Comparison of ENCODE assay signal across 17 cellular contexts in the genomic region with DNA sequence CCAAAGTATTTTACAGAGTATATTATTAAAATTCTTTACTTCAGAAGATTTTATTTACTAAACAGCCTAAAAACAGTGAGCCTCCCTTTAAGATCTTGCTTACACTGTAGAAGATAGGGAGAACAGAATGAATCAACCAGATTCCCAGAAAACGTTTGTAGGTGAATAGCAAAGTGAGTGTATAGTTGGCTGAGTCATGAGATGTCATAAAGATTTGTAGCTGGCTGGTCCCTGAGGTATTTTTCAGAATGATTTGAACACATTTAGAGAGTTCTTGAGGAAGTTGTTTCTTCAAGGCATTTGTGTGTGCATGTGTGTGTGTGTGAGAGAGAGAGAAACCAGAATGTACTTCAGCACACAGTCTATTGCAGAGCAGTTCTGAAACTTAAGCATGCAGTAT.
A peak's percentile ranks its signal among the peaks of the same experiment; 100 is the strongest.
DNase-seq lines count a peak whose midpoint lies in the region; FAIRE-seq and TF ChIP-seq lines count a peak whose summit lies in the region.
"Had no signal": no experiment of that assay in that cellular context is flagged by ENCODE, and none has a peak within 500 bp of the region (broad histone marks: within the 10 kb centered on the region; RNA-seq: fewer than 3 reads in every experiment).

No MANE protein-coding gene starts in this region.

- peak overlapping the region; percentile 20 for H3K4me2 ChIP-seq in smooth muscle cell

- DNase-seq in H4 (ENCODE audit: low spot score) (peak; percentile 19), RCC 7860 (ENCODE audit: low spot score) (no peak), fibroblast of gingiva (ENCODE audit: low read depth) (peak; percentile 0), smooth muscle cell (lab: John Stamatoyannopoulos, UW; ENCODE audit: unreplicated experiment) (no peak), transverse colon (no peak), mesothelial cell of epicardium (ENCODE audit: low spot score in 2 of 2, unreplicated experiment in 2 of 2) (no peak)
- no peak for DNase-seq in stimulated activated CD4-positive, alpha-beta T cell treated with anti-CD3 and anti-CD28 coated beads, Interleukin-4, amount 100 ng/mL, for 4 hours
- DNase-seq: activated CD8-positive, alpha-beta T cell treated with anti-CD3 and anti-CD28 coated beads for 36 hours; activated effector memory CD4-positive, alpha-beta T cell treated with Interleukin-2 at 50 U/mL for 16 hours; brain microvascular endothelial cell; COR-L47; effector memory CD8-positive, alpha-beta T cell; heart right ventricle; nephron progenitor cell; right cardiac atrium; stimulated activated naive CD4-positive, alpha-beta T cell had no signal

- no peak overlapping the region for H3K9ac ChIP-seq in smooth muscle cell (ENCODE audit: low read depth)

- TF ChIP-seq CTCF in smooth muscle cell (IDR thresholded peaks at IDR 0.05; ENCODE audit: borderline replicate concordance, insufficient read depth, poor library complexity, severe bottlenecking) (no peak), transverse colon (IDR thresholded peaks at IDR 0.05) (no peak), mesothelial cell of epicardium (IDR thresholded peaks at IDR 0.05; ENCODE audit: unreplicated experiment) (no peak)

- H3K9me3 Mint-ChIP-seq in mesothelial cell of epicardium: no peaks in the 10 kb centered on the region
- H3K9me3 Mint-ChIP-seq: nephron progenitor cell had no signal

- no peaks in the 10 kb centered on the region for H4K20me1 ChIP-seq in smooth muscle cell (ENCODE audit: low read depth)

- H3K4me3 ChIP-seq in smooth muscle cell: no peak overlapping the region
- no peak overlapping the region for H3K4me3 ChIP-seq in transverse colon
- H3K4me3 ChIP-seq: heart right ventricle had no signal

- no peak overlapping the region for H3K27ac Mint-ChIP-seq in mesothelial cell of epicardium
- H3K27ac Mint-ChIP-seq: activated CD8-positive, alpha-beta T cell treated with anti-CD3 and anti-CD28 coated beads for 36 hours; effector memory CD8-positive, alpha-beta T cell; nephron progenitor cell had no signal

- H3K36me3 Mint-ChIP-seq in mesothelial cell of epicardium: no peaks in the 10 kb centered on the region

- no peak for TF ChIP-seq EP300 in transverse colon (IDR thresholded peaks at IDR 0.05; ENCODE audit: low read depth)

- H3K36me3 ChIP-seq in smooth muscle cell (ENCODE audit: low read depth) (no peaks in the 10 kb centered on the region), transverse colon (no peaks in the 10 kb centered on the region)
- H3K36me3 ChIP-seq: brain microvascular endothelial cell, heart right ventricle had no signal

- TF ChIP-seq POLR2A in transverse colon (IDR thresholded peaks at IDR 0.05): no peak

- H3K27ac ChIP-seq in smooth muscle cell (ENCODE audit: low read depth) (peak overlapping the region; percentile 17), transverse colon (no peak overlapping the region)
- H3K27ac ChIP-seq: brain microvascular endothelial cell, heart right ventricle had no signal

- H3K79me2 ChIP-seq in smooth muscle cell (ENCODE audit: low read depth): no peaks in the 10 kb centered on the region

- no peak overlapping the region for H3K4me3 Mint-ChIP-seq in mesothelial cell of epicardium
- H3K4me3 Mint-ChIP-seq: activated CD8-positive, alpha-beta T cell treated with anti-CD3 and anti-CD28 coated beads for 36 hours; effector memory CD8-positive, alpha-beta T cell; nephron progenitor cell had no signal

- H3K9me3 ChIP-seq in smooth muscle cell (replicated peaks; ENCODE audit: low read depth) (no peaks in the 10 kb centered on the region), transverse colon (no peaks in the 10 kb centered on the region)
- H3K9me3 ChIP-seq: heart right ventricle had no signal

- H3K27me3 ChIP-seq in smooth muscle cell (ENCODE audit: low read depth) (no peaks in the 10 kb centered on the region), transverse colon (no peaks in the 10 kb centered on the region)
- H3K27me3 ChIP-seq: brain microvascular endothelial cell, heart right ventricle had no signal

- intact Hi-C loops in transverse colon (cut with DNase I; ENCODE audit: low total_unique reads): no loop called here

- peak overlapping the region; percentile 23 for H2AFZ ChIP-seq in smooth muscle cell (ENCODE audit: low read depth)

- WGBS in smooth muscle cell (ENCODE audit: low lambda C conversion rate): 6% methylated on average over 1 of the region's 1 CpG
- WGBS in transverse colon (ENCODE audit: low coverage in 1 of 2), 2 donors: 3 to 7% methylated on average over 1 of the region's 1 CpG

- peaks cover 5% of the 10 kb centered on the region for H3K4me1 ChIP-seq in smooth muscle cell (ENCODE audit: low read depth)
- no peaks in the 10 kb centered on the region for H3K4me1 ChIP-seq in transverse colon
- H3K4me1 ChIP-seq: heart right ventricle had no signal

- in situ Hi-C loops in transverse colon (cut with MboI; ENCODE audit: low pct_ligation_motif_present in 1 of 4, low pct_unique_long_range_greater_than_20kb in 1 of 4, low sequenced_read_pairs in 3 of 4): no loop called here

- H3K4me1 Mint-ChIP-seq in mesothelial cell of epicardium: peaks cover 1% of the 10 kb centered on the region
- H3K4me1 Mint-ChIP-seq: nephron progenitor cell had no signal

- peaks cover 10% of the 10 kb centered on the region for H3F3A ChIP-seq in smooth muscle cell (ENCODE audit: low read depth)

- FAIRE-seq in RCC 7860 (lab: Jason Lieb, UNC): peak; percentile 66
- FAIRE-seq: TTC549 had no signal

- H3K27me3 Mint-ChIP-seq in mesothelial cell of epicardium (ENCODE audit: low read depth): peaks cover 1% of the 10 kb centered on the region
- H3K27me3 Mint-ChIP-seq: activated CD8-positive, alpha-beta T cell treated with anti-CD3 and anti-CD28 coated beads for 36 hours; effector memory CD8-positive, alpha-beta T cell had no signal

Comparison
In these comparisons a context has a peak if more than half of its experiments do, and no peak if none do; other contexts are left out.
1. DNase-seq: peak in H4 (single experiment) and fibroblast of gingiva (single experiment); none in RCC 7860 (single experiment), smooth muscle cell (single experiment), transverse colon (single experiment), stimulated activated CD4-positive, alpha-beta T cell treated with anti-CD3 and anti-CD28 coated beads, Interleukin-4, amount 100 ng/mL, for 4 hours (0 of 2) and mesothelial cell of epicardium (0 of 2).